ENCODE assay signal across 8 cellular contexts in the genomic region with DNA sequence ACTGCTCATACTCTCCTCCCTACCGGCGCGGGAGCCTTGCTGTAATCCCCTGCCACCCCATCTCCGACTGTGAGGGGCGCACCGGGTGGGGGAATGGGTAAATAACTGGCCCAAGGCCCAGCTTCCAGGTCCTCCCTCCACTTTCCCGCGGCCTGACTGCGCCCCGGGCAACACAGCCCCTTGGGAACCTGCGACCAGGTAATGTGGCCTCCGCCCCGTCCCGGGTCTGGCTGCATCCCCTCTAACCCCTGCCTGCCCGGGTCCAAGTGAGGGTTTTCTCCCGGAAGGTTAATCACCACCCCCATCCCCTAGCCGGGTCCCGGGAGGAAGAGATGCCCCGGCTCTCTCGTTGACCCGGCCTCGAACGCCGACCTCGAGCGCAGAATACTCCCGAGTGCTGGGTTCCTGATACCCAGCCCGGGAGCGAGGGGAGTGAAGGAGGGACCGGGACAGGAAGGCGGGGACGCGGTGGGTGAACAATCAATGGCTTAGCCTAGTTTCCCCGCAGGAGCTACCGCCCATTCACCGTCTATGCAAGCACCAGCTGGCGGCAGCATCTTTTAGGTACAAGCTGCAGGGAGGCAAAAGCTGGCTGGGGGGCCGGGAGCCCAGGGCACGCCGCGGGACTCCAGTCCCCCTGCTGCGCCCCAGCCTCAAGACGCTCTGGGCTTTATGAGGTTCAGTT. TPM values are rescaled to one million over a fixed set of nuclear protein-coding genes. Genes with fewer than 3 reads are reported as not detected.
DNase-seq lines count a peak whose midpoint lies in the region; ATAC-seq and TF ChIP-seq lines count a peak whose summit lies in the region.

No MANE protein-coding gene starts in this region.

- peaks cover 56 to 97% (median 84%) of the 10 kb centered on the region in 5 donors for H3K27me3 Mint-ChIP-seq in naive thymus-derived CD8-positive, alpha-beta T cell

- H2AFZ ChIP-seq in smooth muscle cell (ENCODE audit: low read depth) = no peak overlapping the region

- H3K36me3 ChIP-seq in MG63 (no peaks in the 10 kb centered on the region), smooth muscle cell (ENCODE audit: low read depth) (no peaks in the 10 kb centered on the region)

- peaks cover 45% of the 10 kb centered on the region for H3K4me1 ChIP-seq in smooth muscle cell (ENCODE audit: low read depth)

- no peak overlapping the region for H3K9ac ChIP-seq in smooth muscle cell (ENCODE audit: low read depth)

- H4K20me1 ChIP-seq in smooth muscle cell (ENCODE audit: low read depth) = no peaks in the 10 kb centered on the region

- peaks cover 5% of the 10 kb centered on the region; the same call in 1 of the 2 replicates for H3K27me3 ChIP-seq in MG63
- H3K27me3 ChIP-seq in smooth muscle cell (ENCODE audit: low read depth) = peaks cover 100% of the 10 kb centered on the region

- H3K4me1 Mint-ChIP-seq in naive thymus-derived CD8-positive, alpha-beta T cell = peaks cover 43 to 77% (median 67%) of the 10 kb centered on the region in 4 donors

- no peaks in the 10 kb centered on the region for H3K79me2 ChIP-seq in smooth muscle cell (ENCODE audit: low read depth)

- no peaks in the 10 kb centered on the region for H3F3A ChIP-seq in smooth muscle cell (ENCODE audit: low read depth)

- POLR2A ChIA-PET in naive thymus-derived CD8-positive, alpha-beta T cell (lab: Charles Lee) = interaction anchor here (1.0 kb wide), 2 partner anchors 9 to 15 kb away, joined by 3 to 4 read pairs; partner anchors contain the start of gene C1orf53

- DNase-seq in Daoy (ENCODE audit: low read depth) (peak; percentile 27), MG63 (peak; percentile 29), AG08395 (ENCODE audit: low spot score) (no peak), NCI-H1048 (lab: John Stamatoyannopoulos, UW) (no peak), smooth muscle cell (lab: John Stamatoyannopoulos, UW; ENCODE audit: unreplicated experiment) (no peak)
- no peak for DNase-seq in activated naive CD4-positive, alpha-beta T cell treated with anti-CD3 and anti-CD28 coated beads, Interleukin-2, amount 50 U/mL, for 72 hours (ENCODE audit: low spot score in 2 of 2)
- DNase-seq in naive thymus-derived CD8-positive, alpha-beta T cell = peak in 1 of 10 donors; percentile 17

- H3K9me3 ChIP-seq in MG63 (no peaks in the 10 kb centered on the region), smooth muscle cell (replicated peaks; ENCODE audit: low read depth) (no peaks in the 10 kb centered on the region)

- ATAC-seq in activated naive CD4-positive, alpha-beta T cell treated with anti-CD3 and anti-CD28 coated beads, Interleukin-2, amount 50 U/mL, for 72 hours = peak; percentile 16
- ATAC-seq in naive thymus-derived CD8-positive, alpha-beta T cell = peak; percentile 14 to 22
- no peak for ATAC-seq in HG02840 (IDR thresholded peaks at IDR 0.05; ENCODE audit: low FRiP score, unreplicated experiment)

- H3K4me3 ChIP-seq in MG63 (peak overlapping the region; percentile 27), smooth muscle cell (no peak overlapping the region)

- WGBS in smooth muscle cell (ENCODE audit: low lambda C conversion rate) = 3% methylated on average over 40 of the region's 43 CpGs

- H3K9me3 Mint-ChIP-seq in activated naive CD4-positive, alpha-beta T cell treated with anti-CD3 and anti-CD28 coated beads, Interleukin-2, amount 50 U/mL, for 72 hours = no peaks in the 10 kb centered on the region
- H3K9me3 Mint-ChIP-seq in naive thymus-derived CD8-positive, alpha-beta T cell = peaks cover 0 to 4% (median 0%) of the 10 kb centered on the region in 9 donors

- H3K27ac ChIP-seq in smooth muscle cell (ENCODE audit: low read depth) = no peak overlapping the region

- no peak overlapping the region for H3K27ac Mint-ChIP-seq in activated naive CD4-positive, alpha-beta T cell treated with anti-CD3 and anti-CD28 coated beads, Interleukin-2, amount 50 U/mL, for 72 hours
- H3K27ac Mint-ChIP-seq in naive thymus-derived CD8-positive, alpha-beta T cell = peak overlapping the region in 2 of 10 donors; percentile 53 to 67

- peak overlapping the region; percentile 61 to 94 (median 83) for H3K4me3 Mint-ChIP-seq in naive thymus-derived CD8-positive, alpha-beta T cell

- peaks cover 0 to 6% of the 10 kb centered on the region in 2 donors for H3K36me3 Mint-ChIP-seq in activated naive CD4-positive, alpha-beta T cell treated with anti-CD3 and anti-CD28 coated beads, Interleukin-2, amount 50 U/mL, for 72 hours
- peaks cover 0 to 4% (median 0%) of the 10 kb centered on the region in 3 donors for H3K36me3 Mint-ChIP-seq in naive thymus-derived CD8-positive, alpha-beta T cell

- TF ChIP-seq CTCF in smooth muscle cell (IDR thresholded peaks at IDR 0.05; ENCODE audit: borderline replicate concordance, insufficient read depth, poor library complexity, severe bottlenecking) = no peak

- H3K4me2 ChIP-seq in smooth muscle cell = no peak overlapping the region

RNA-seq across cellular contexts. Expression of gene LHX9, which starts 5.9 kb away (rescaled TPM):
- total RNA-seq in Daoy (2014; rRNA removed; shearing (Covaris generic)) = 0.17 and 0.42 TPM in 2 replicates
- total RNA-seq in MG63 (2014; rRNA removed; shearing (Covaris generic); ENCODE audit: low replicate concordance) = 0.37 and 0.76 TPM in 2 replicates
- not detected for total RNA-seq in activated naive CD4-positive, alpha-beta T cell treated with anti-CD3 and anti-CD28 coated beads, Interleukin-2, amount 50 U/mL, for 72 hours
- total RNA-seq in naive thymus-derived CD8-positive, alpha-beta T cell = not detected
- not detected for polyA plus RNA-seq in naive thymus-derived CD8-positive, alpha-beta T cell
- total RNA-seq in smooth muscle cell = not detected in 2 replicates
- not detected in 2 replicates for polyA plus RNA-seq in smooth muscle cell

RNA-seq across cellular contexts. Expression of gene C1orf53, which starts 8.9 kb away (rescaled TPM):
- 18.8 and 28.6 TPM in 2 replicates for total RNA-seq in Daoy (2014; rRNA removed; shearing (Covaris generic))
- 7.6 and 12.6 TPM in 2 replicates for total RNA-seq in MG63 (2014; rRNA removed; shearing (Covaris generic); ENCODE audit: low replicate concordance)
- total RNA-seq in activated naive CD4-positive, alpha-beta T cell treated with anti-CD3 and anti-CD28 coated beads, Interleukin-2, amount 50 U/mL, for 72 hours = 1 to 10 TPM in 1 of 2 donors, not detected in 1; 1.9 TPM
- not detected for total RNA-seq in naive thymus-derived CD8-positive, alpha-beta T cell
- 1 to 10 TPM in 2 of 3 donors, not detected in 1; 1.4 to 2.7 TPM for polyA plus RNA-seq in naive thymus-derived CD8-positive, alpha-beta T cell
- 3.1 and 5.7 TPM in 2 replicates for total RNA-seq in smooth muscle cell
- 4.5 and 5.4 TPM in 2 replicates for polyA plus RNA-seq in smooth muscle cell

Comparison
In these comparisons a context has a peak if more than half of its experiments do, and no peak if none do; other contexts are left out.
1. DNase-seq: peak in Daoy (single experiment) and MG63 (single experiment); none in activated naive CD4-positive, alpha-beta T cell treated with anti-CD3 and anti-CD28 coated beads, Interleukin-2, amount 50 U/mL, for 72 hours (0 of 2), AG08395 (single experiment), NCI-H1048 (single experiment) and smooth muscle cell (single experiment).